In genomic region chrX:79400618-79401017, GRCh38 we compare ENCODE assay signal across 18 cellular contexts. TPM values are rescaled to one million over a fixed set of nuclear protein-coding genes. Genes with fewer than 3 reads are reported as not detected.
DNase-seq lines count a peak whose midpoint lies in the region; ATAC-seq and TF ChIP-seq lines count a peak whose summit lies in the region.
"Had no signal": no experiment of that assay in that cellular context is flagged by ENCODE, and none has a peak within 500 bp of the region (broad histone marks: within the 10 kb centered on the region; RNA-seq: fewer than 3 reads in every experiment).

No MANE protein-coding gene starts in this region.

- no peak for TF ChIP-seq CTCF in natural killer cell (IDR thresholded peaks at IDR 0.05)
- TF ChIP-seq CTCF in activated CD8-positive, alpha-beta T cell treated with anti-CD3 and anti-CD28 coated beads for 36 hours (IDR thresholded peaks at IDR 0.05) = no peak
- TF ChIP-seq CTCF in endothelial cell (IDR thresholded peaks at IDR 0.05; ENCODE audit: unreplicated experiment) = no peak
- no peak for TF ChIP-seq CTCF in tibial artery (IDR thresholded peaks at IDR 0.05)
- TF ChIP-seq CTCF in osteoblast (IDR thresholded peaks at IDR 0.05; ENCODE audit: extremely low read depth, low read depth, low read length) = no peak

- H2AFZ ChIP-seq in osteoblast (ENCODE audit: low read length) = no peak overlapping the region

- H3K9me3 ChIP-seq in tibial artery = no peaks in the 10 kb centered on the region
- H3K9me3 ChIP-seq in osteoblast (ENCODE audit: low read depth, low read length) = no peaks in the 10 kb centered on the region

- H3K4me3 Mint-ChIP-seq in natural killer cell (peak overlapping the region; percentile 60), endothelial cell (ENCODE audit: unreplicated experiment) (no peak overlapping the region)
- H3K4me3 Mint-ChIP-seq in natural killer cell treated with Interleukin-12 subunit alpha and Interleukin-12 subunit beta and Interleukin-15 and Interleukin-18, amount 100 ng/mL, for 72 hours = no peak overlapping the region
- no peak overlapping the region for H3K4me3 Mint-ChIP-seq in activated CD8-positive, alpha-beta T cell treated with anti-CD3 and anti-CD28 coated beads for 36 hours
- H3K4me3 Mint-ChIP-seq: HFFc6 had no signal

- H3K36me3 Mint-ChIP-seq in natural killer cell = peaks cover 9% of the 10 kb centered on the region
- peaks cover 9% of the 10 kb centered on the region for H3K36me3 Mint-ChIP-seq in natural killer cell treated with Interleukin-12 subunit alpha and Interleukin-12 subunit beta and Interleukin-15 and Interleukin-18, amount 100 ng/mL, for 72 hours
- H3K36me3 Mint-ChIP-seq in activated CD8-positive, alpha-beta T cell treated with anti-CD3 and anti-CD28 coated beads for 36 hours (ENCODE audit: low read depth) = peaks cover 2% of the 10 kb centered on the region
- no peaks in the 10 kb centered on the region for H3K36me3 Mint-ChIP-seq in endothelial cell (ENCODE audit: low read depth, unreplicated experiment)

- H3K4me1 ChIP-seq in tibial artery (no peaks in the 10 kb centered on the region), osteoblast (ENCODE audit: insufficient read depth, low read length) (no peaks in the 10 kb centered on the region)

- CTCF ChIA-PET in activated CD8-positive, alpha-beta T cell treated with anti-CD3 and anti-CD28 coated beads for 36 hours (lab: Charles Lee) = no interaction called here

- no peak overlapping the region for H3K27ac ChIP-seq in tibial artery
- no peak overlapping the region for H3K27ac ChIP-seq in osteoblast (ENCODE audit: low read depth, low read length)

- H3K27me3 Mint-ChIP-seq in natural killer cell (ENCODE audit: low read depth in 2 of 2) (no peaks in the 10 kb centered on the region), endothelial cell (ENCODE audit: unreplicated experiment) (no peaks in the 10 kb centered on the region)
- H3K27me3 Mint-ChIP-seq in natural killer cell treated with Interleukin-12 subunit alpha and Interleukin-12 subunit beta and Interleukin-15 and Interleukin-18, amount 100 ng/mL, for 72 hours = peaks cover 0 to 5% of the 10 kb centered on the region in 2 donors
- H3K27me3 Mint-ChIP-seq in activated CD8-positive, alpha-beta T cell treated with anti-CD3 and anti-CD28 coated beads for 36 hours = no peaks in the 10 kb centered on the region

- H3K36me3 ChIP-seq in tibial artery (no peaks in the 10 kb centered on the region), osteoblast (ENCODE audit: insufficient read depth, low read length) (no peaks in the 10 kb centered on the region)

- H3K4me2 ChIP-seq in osteoblast (ENCODE audit: insufficient read depth, low read length) = no peak overlapping the region

- H3K9me3 Mint-ChIP-seq in natural killer cell (peaks cover 0 to 5% of the 10 kb centered on the region in 2 donors), endothelial cell (ENCODE audit: unreplicated experiment) (no peaks in the 10 kb centered on the region)
- H3K9me3 Mint-ChIP-seq in natural killer cell treated with Interleukin-12 subunit alpha and Interleukin-12 subunit beta and Interleukin-15 and Interleukin-18, amount 100 ng/mL, for 72 hours = peaks cover 4% of the 10 kb centered on the region
- peaks cover 8% of the 10 kb centered on the region for H3K9me3 Mint-ChIP-seq in activated CD8-positive, alpha-beta T cell treated with anti-CD3 and anti-CD28 coated beads for 36 hours

- no peak overlapping the region for H3K4me3 ChIP-seq in tibial artery
- no peak overlapping the region for H3K4me3 ChIP-seq in osteoblast (ENCODE audit: insufficient read depth, low read length)

- DNase-seq in natural killer cell (no peak), endothelial cell (ENCODE audit: low spot score) (no peak), NCI-H146 (lab: John Stamatoyannopoulos, UW) (no peak), tibial artery (no peak), osteoblast (ENCODE audit: insufficient read length, low spot score, missing footprints) (no peak)
- no peak for DNase-seq in natural killer cell treated with Interleukin-12 subunit alpha and Interleukin-12 subunit beta and Interleukin-15 and Interleukin-18, amount 100 ng/mL, for 72 hours (ENCODE audit: low spot score)
- DNase-seq in activated CD8-positive, alpha-beta T cell treated with anti-CD3 and anti-CD28 coated beads for 36 hours = no peak
- DNase-seq: ACHN, DMS79, HFFc6, IMR-90, Kasumi-1, NCI-H1105, NCI-H1694 treated with DMSO at 0.1 percent for 48 hours, NCI-H2107, NCI-H2227 treated with DMSO at 0.1 percent for 48 hours, NCI-H524 treated with DMSO at 0.1 percent for 48 hours had no signal

- no peaks in the 10 kb centered on the region for H4K20me1 ChIP-seq in osteoblast (ENCODE audit: insufficient read depth, low read length)

- H3K79me2 ChIP-seq in osteoblast (ENCODE audit: insufficient read depth, low read length) = no peaks in the 10 kb centered on the region

- H3K27ac Mint-ChIP-seq in natural killer cell (peak overlapping the region; percentile 77 to 78), endothelial cell (ENCODE audit: unreplicated experiment) (peak overlapping the region; percentile 81)
- peak overlapping the region in 1 of 2 donors; percentile 57 for H3K27ac Mint-ChIP-seq in natural killer cell treated with Interleukin-12 subunit alpha and Interleukin-12 subunit beta and Interleukin-15 and Interleukin-18, amount 100 ng/mL, for 72 hours
- H3K27ac Mint-ChIP-seq in activated CD8-positive, alpha-beta T cell treated with anti-CD3 and anti-CD28 coated beads for 36 hours = peak overlapping the region; percentile 20
- H3K27ac Mint-ChIP-seq: HFFc6 had no signal

- no peaks in the 10 kb centered on the region for H3K27me3 ChIP-seq in tibial artery
- H3K27me3 ChIP-seq in osteoblast (ENCODE audit: insufficient read depth, low read length) = no peaks in the 10 kb centered on the region

- intact Hi-C loops in natural killer cell (cut with micrococcal nuclease) = loop anchor here (10.0 kb wide), 2 partner anchors 256 to 316 kb away; partner anchors contain the start of gene GPR174
- intact Hi-C loops in activated CD8-positive, alpha-beta T cell treated with anti-CD3 and anti-CD28 coated beads for 36 hours (cut with micrococcal nuclease) = no loop called here
- intact Hi-C loops in tibial artery (cut with DNase I; ENCODE audit: low total_unique reads) = no loop called here

- ATAC-seq in natural killer cell = peak; percentile 47 to 68 (median 49)
- ATAC-seq in natural killer cell treated with Interleukin-12 subunit alpha and Interleukin-12 subunit beta and Interleukin-15 and Interleukin-18, amount 100 ng/mL, for 72 hours = no peak
- ATAC-seq in activated CD8-positive, alpha-beta T cell treated with anti-CD3 and anti-CD28 coated beads for 36 hours = no peak
- ATAC-seq: Panc1 had no signal

- H3K4me1 Mint-ChIP-seq in natural killer cell = peaks cover 4 to 7% of the 10 kb centered on the region in 2 donors
- peaks cover 0 to 3% of the 10 kb centered on the region in 2 donors for H3K4me1 Mint-ChIP-seq in natural killer cell treated with Interleukin-12 subunit alpha and Interleukin-12 subunit beta and Interleukin-15 and Interleukin-18, amount 100 ng/mL, for 72 hours (ENCODE audit: low read depth in 2 of 2)
- peaks cover 3% of the 10 kb centered on the region for H3K4me1 Mint-ChIP-seq in activated CD8-positive, alpha-beta T cell treated with anti-CD3 and anti-CD28 coated beads for 36 hours (ENCODE audit: low read depth)
- H3K4me1 Mint-ChIP-seq in endothelial cell (ENCODE audit: unreplicated experiment) = peaks cover 3% of the 10 kb centered on the region

- POLR2A ChIA-PET in activated CD8-positive, alpha-beta T cell treated with anti-CD3 and anti-CD28 coated beads for 36 hours (lab: Charles Lee) = no interaction called here

RNA-seq across cellular contexts. Expression of gene ITM2A, which starts 33.5 kb away (rescaled TPM):
- total RNA-seq in natural killer cell (10 to 100 TPM; 34.7 to 72.5 (median 64.8) TPM), endothelial cell (ENCODE audit: unreplicated experiment) (97.7 TPM), osteoblast (not detected in 2 replicates)
- 10 to 100 TPM; 37.0 to 51.6 TPM for total RNA-seq in natural killer cell treated with Interleukin-12 subunit alpha and Interleukin-12 subunit beta and Interleukin-15 and Interleukin-18, amount 100 ng/mL, for 72 hours
- total RNA-seq in activated CD8-positive, alpha-beta T cell treated with anti-CD3 and anti-CD28 coated beads for 36 hours = 10 to 100 TPM; 63.1 to 70.5 TPM
- total RNA-seq: HFFc6, IMR-90 had no signal

Comparison
In these comparisons a context has a peak if more than half of its experiments do, and no peak if none do; other contexts are left out.
1. ATAC-seq: peak in natural killer cell (3 of 3); none in natural killer cell treated with Interleukin-12 subunit alpha and Interleukin-12 subunit beta and Interleukin-15 and Interleukin-18, amount 100 ng/mL, for 72 hours (0 of 2) and activated CD8-positive, alpha-beta T cell treated with anti-CD3 and anti-CD28 coated beads for 36 hours (single experiment).
2. RNA of gene ITM2A, which starts 33.5 kb away (total RNA-seq): 97.7 TPM in endothelial cell (single experiment), 63.1 to 70.5 TPM in activated CD8-positive, alpha-beta T cell treated with anti-CD3 and anti-CD28 coated beads for 36 hours, 34.7 to 72.5 TPM in natural killer cell and 37.0 to 51.6 TPM in natural killer cell treated with Interleukin-12 subunit alpha and Interleukin-12 subunit beta and Interleukin-15 and Interleukin-18, amount 100 ng/mL, for 72 hours; not detected in osteoblast; every median in the first group is over 10 times any median in the second.